ENCODE assay signal across 7 cellular contexts in the genomic region with DNA sequence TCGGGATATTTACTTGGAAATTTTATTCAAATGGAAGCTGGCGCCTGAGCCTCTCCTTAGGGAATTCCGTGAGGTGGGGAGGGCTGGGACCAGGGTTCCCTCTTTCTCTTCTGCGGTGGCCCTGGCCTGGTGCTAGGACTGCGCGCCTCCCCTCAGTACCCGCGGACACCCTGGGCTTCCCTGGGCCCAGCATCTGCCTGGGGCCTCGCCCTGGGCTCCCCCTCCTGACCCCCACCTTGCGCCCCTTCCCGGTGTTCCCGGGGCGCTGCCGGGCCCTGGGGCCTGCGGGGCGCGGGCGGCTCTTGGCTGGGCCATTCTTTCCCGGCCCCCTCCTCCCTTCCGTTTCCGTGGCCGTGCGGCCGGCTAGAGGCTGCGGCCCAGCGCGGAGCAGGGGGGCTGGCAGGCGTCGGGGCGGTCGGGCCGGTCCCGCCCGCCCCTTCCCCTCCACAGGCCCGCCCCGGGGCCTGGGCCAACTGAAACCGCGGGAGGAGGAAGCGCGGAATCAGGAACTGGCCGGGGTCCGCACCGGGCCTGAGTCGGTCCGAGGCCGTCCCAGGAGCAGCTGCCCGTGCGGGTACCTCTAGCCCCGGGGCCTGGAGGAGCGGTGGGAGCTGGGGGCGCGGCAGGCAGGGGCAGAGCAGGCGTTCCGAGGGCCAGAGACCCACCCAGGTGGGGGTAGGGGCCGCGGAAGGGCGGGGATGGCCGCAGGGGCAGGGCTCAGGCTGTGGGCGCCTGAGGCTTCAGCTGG. TPM values are rescaled to one million over a fixed set of nuclear protein-coding genes. Genes with fewer than 3 reads are reported as not detected.
DNase-seq lines count a peak whose midpoint lies in the region; FAIRE-seq and TF ChIP-seq lines count a peak whose summit lies in the region.

Gene FES, plus strand, starts transcription at position 534 of the 748 bp plus-strand sequence. CDS start 542 bp downstream, outside the sequence.

- peak within 1 kb of the TSS; percentile 69 for H3K4me2 ChIP-seq in GM23248 (ENCODE audit: unreplicated experiment)

- H3K9me3 Mint-ChIP-seq in osteocyte (ENCODE audit: unreplicated experiment), result no peaks in the 10 kb centered on the region
- H3K9me3 Mint-ChIP-seq in CD8-positive, alpha-beta memory T cell, result no peaks in the 10 kb centered on the region

- FAIRE-seq in GM19239 (lab: Jason Lieb, UNC), result no peak

- H3K9ac ChIP-seq in GM23248, result peak within 1 kb of the TSS; percentile 85

- H3K27ac ChIP-seq in GM23248, result 0 out of 2 replicates have a peak within 1 kb of the TSS, but pooled peaks have one; percentile 26
- H3K27ac ChIP-seq in VCaP, result peak within 1 kb of the TSS; percentile 83
- no peak within 1 kb of the TSS for H3K27ac ChIP-seq in CD8-positive, alpha-beta memory T cell (ENCODE audit: low read depth, low read length)

- H4K20me1 ChIP-seq in GM23248 (ENCODE audit: insufficient read depth), result no peaks in the 10 kb centered on the region

- no peaks in the 10 kb centered on the region for H3K79me2 ChIP-seq in GM23248 (ENCODE audit: insufficient read depth)

- peak within 1 kb of the TSS; percentile 91 for H2AFZ ChIP-seq in GM23248

- no peaks in the 10 kb centered on the region for H3K9me2 ChIP-seq in GM23248 (ENCODE audit: insufficient read depth)

- H3K4me3 ChIP-seq in GM23248, result peak within 1 kb of the TSS; percentile 65
- no peak within 1 kb of the TSS for H3K4me3 ChIP-seq in CD8-positive, alpha-beta memory T cell (ENCODE audit: low read length)

- peaks cover 6% of the 10 kb centered on the region; the same call in 1 of the 2 replicates for H3F3A ChIP-seq in GM23248 (ENCODE audit: insufficient read depth)

- H3K4me1 ChIP-seq in GM23248 (ENCODE audit: insufficient read depth), result peaks cover 4% of the 10 kb centered on the region; the same call in 1 of the 2 replicates
- H3K4me1 ChIP-seq in CD8-positive, alpha-beta memory T cell (ENCODE audit: insufficient read depth, low read length), result peaks cover 6% of the 10 kb centered on the region

- H3K27me3 Mint-ChIP-seq in osteocyte (ENCODE audit: unreplicated experiment), result no peaks in the 10 kb centered on the region
- H3K27me3 Mint-ChIP-seq in CD8-positive, alpha-beta memory T cell, result peaks cover 14 to 19% of the 10 kb centered on the region in 2 donors

- CTCF ChIA-PET in CD8-positive, alpha-beta memory T cell (lab: Charles Lee), result interaction anchor here (0.5 to 3.8 kb wide), 5 partner anchors 48 to 386 kb away, joined by 3 to 34 read pairs (median 4); partner anchors contain the start of gene HDDC3

- peak within 1 kb of the TSS; percentile 70 for H3K27ac Mint-ChIP-seq in osteocyte (ENCODE audit: unreplicated experiment)
- peak within 1 kb of the TSS in 3 of 8 donors; percentile 20 to 59 (median 42) for H3K27ac Mint-ChIP-seq in CD8-positive, alpha-beta memory T cell

- POLR2A ChIA-PET in CD8-positive, alpha-beta memory T cell (lab: Charles Lee), result no interaction called here

- peaks cover 5% of the 10 kb centered on the region for H3K36me3 Mint-ChIP-seq in osteocyte (ENCODE audit: unreplicated experiment)
- H3K36me3 Mint-ChIP-seq in CD8-positive, alpha-beta memory T cell, result peaks cover 0 to 27% (median 0%) of the 10 kb centered on the region in 3 donors

- peaks cover 17% of the 10 kb centered on the region for H3K4me1 Mint-ChIP-seq in osteocyte (ENCODE audit: unreplicated experiment)
- peaks cover 5 to 18% (median 6%) of the 10 kb centered on the region in 3 donors for H3K4me1 Mint-ChIP-seq in CD8-positive, alpha-beta memory T cell

- TF ChIP-seq CTCF in VCaP (conservative IDR thresholded peaks at IDR 0.05) (no peak), osteocyte (IDR thresholded peaks at IDR 0.05) (no peak)

- peak; percentile 53 for DNase-seq in GM23248
- no peak for DNase-seq in glomerular endothelial cell (ENCODE audit: extremely low read depth, low read depth, low spot score)
- DNase-seq in osteocyte (ENCODE audit: extremely low spot score, unreplicated experiment), result no peak
- no peak for DNase-seq in CD8-positive, alpha-beta memory T cell
- DNase-seq in G401 (ENCODE audit: low spot score), result no peak
- no peak for DNase-seq in GM19239 (ENCODE audit: insufficient read length, low spot score)

- H3K27me3 ChIP-seq in GM23248 (replicated peaks; ENCODE audit: insufficient read depth), result no peaks in the 10 kb centered on the region
- no peaks in the 10 kb centered on the region for H3K27me3 ChIP-seq in CD8-positive, alpha-beta memory T cell (ENCODE audit: insufficient read depth, low read length, poor library complexity, severe bottlenecking)

- H3K36me3 ChIP-seq in GM23248 (ENCODE audit: low read depth), result no peaks in the 10 kb centered on the region
- H3K36me3 ChIP-seq in CD8-positive, alpha-beta memory T cell (ENCODE audit: insufficient read depth, low read length), result no peaks in the 10 kb centered on the region

- H3K4me3 Mint-ChIP-seq in osteocyte (ENCODE audit: unreplicated experiment), result no peak within 1 kb of the TSS
- H3K4me3 Mint-ChIP-seq in CD8-positive, alpha-beta memory T cell, result peak within 1 kb of the TSS in 2 of 7 donors; percentile 12 to 27

- in situ Hi-C loops in GM23248 (cut with MboI), result loop anchor here (10.0 to 25.0 kb wide), 2 partner anchors 229 to 572 kb away; no protein-coding TSS in a partner anchor
- in situ Hi-C loops in G401 (cut with HindIII; ENCODE audit: low sequenced_read_pairs), result no loop called here

- H3K9me3 ChIP-seq in GM23248 (ENCODE audit: low read depth), result no peaks in the 10 kb centered on the region
- H3K9me3 ChIP-seq in CD8-positive, alpha-beta memory T cell (ENCODE audit: low read length), result no peaks in the 10 kb centered on the region

- WGBS in GM23248 (ENCODE audit: low coverage in 1 of 2, low lambda C conversion rate in 2 of 2, missing lambda C conversion rate in 2 of 2), 2 experiments, result 4 to 8% methylated on average over 19 to 51 of the region's 59 CpGs

RNA-seq across cellular contexts. Expression of gene FES, which starts in this region (rescaled TPM):
- 3.5 and 7.5 TPM in 2 replicates for total RNA-seq in GM23248 (2014; rRNA removed; shearing (Covaris generic))
- 3.5 and 3.6 TPM in 2 replicates for polyA plus RNA-seq in GM23248 (2016; fragmentation: Nextera tagmentation; extraction: Ambion mirVana)
- total RNA-seq in glomerular endothelial cell (91.5 and 107 TPM in 2 replicates), osteocyte (2.2 and 2.5 TPM in 2 replicates)
- 1 to 10 TPM; 2.5 to 2.6 TPM for total RNA-seq in CD8-positive, alpha-beta memory T cell
- polyA plus RNA-seq in CD8-positive, alpha-beta memory T cell, result 0.28 TPM
- total RNA-seq in G401 (2014; rRNA removed; shearing (Covaris generic)), result 0.43 and 0.64 TPM in 2 replicates

Comparison
In these comparisons a context has a peak if more than half of its experiments do, and no peak if none do; other contexts are left out.
1. RNA of gene FES (total RNA-seq): 91.5 to 107 TPM in glomerular endothelial cell; 3.5 to 7.5 TPM in GM23248, 2.5 to 2.6 TPM in CD8-positive, alpha-beta memory T cell, 2.2 to 2.5 TPM in osteocyte and 0.43 to 0.64 TPM in G401; every median in the first group is over 10 times any median in the second.